In the genomic region with DNA sequence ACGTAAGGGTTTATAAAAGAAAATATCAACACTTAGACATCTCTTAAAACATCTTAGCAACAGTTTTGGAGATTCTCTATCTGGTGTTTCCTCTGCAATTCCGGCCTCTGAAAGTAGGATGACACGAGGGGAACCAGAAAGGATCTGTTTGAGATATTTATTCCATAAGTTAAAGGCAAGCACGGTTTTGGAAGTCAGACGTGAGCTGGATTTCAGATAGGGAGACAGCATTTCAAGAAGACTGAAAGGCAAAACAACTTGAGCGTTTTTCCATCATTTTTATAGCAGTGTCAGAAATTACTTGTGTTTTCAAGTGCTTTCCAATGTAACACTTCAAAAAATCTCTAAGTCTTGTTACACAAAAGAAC, we compare ENCODE assay signal across 8 cellular contexts. TPM values are rescaled to one million over a fixed set of nuclear protein-coding genes. Genes with fewer than 3 reads are reported as not detected.
A peak's percentile ranks its signal among the peaks of the same experiment; 100 is the strongest.
DNase-seq lines count a peak whose midpoint lies in the region; ATAC-seq and TF ChIP-seq lines count a peak whose summit lies in the region.

No MANE protein-coding gene starts in this region.

- POLR2A ChIA-PET in HEK293T (lab: Yijun Ruan, JAX): interaction anchor here (1.1 kb wide), 1 partner anchor 111 kb away, joined by 3 read pairs; no protein-coding TSS in a partner anchor

- H3K4me1 ChIP-seq in lower lobe of right lung: peaks cover 11% of the 10 kb centered on the region

- H3K36me3 ChIP-seq in lower lobe of right lung: no peaks in the 10 kb centered on the region

- CTCF ChIA-PET in HEK293T (lab: Yijun Ruan, JAX): no interaction called here

- no peak for TF ChIP-seq CTCF in AG10803 (conservative IDR thresholded peaks at IDR 0.05; ENCODE audit: low read length)
- no peak for TF ChIP-seq CTCF in HL-60 (IDR thresholded peaks at IDR 0.05; ENCODE audit: insufficient read depth, low read length)
- TF ChIP-seq CTCF in lower lobe of right lung (IDR thresholded peaks at IDR 0.05): no peak

- no peaks in the 10 kb centered on the region for H3K9me3 ChIP-seq in lower lobe of right lung

- H3K27ac ChIP-seq in HL-60 (replicated peaks) (peak overlapping the region; percentile 12; the same call in 1 of the 2 replicates), lower lobe of right lung (peak overlapping the region; percentile 5)

- no peaks in the 10 kb centered on the region for H3K27me3 ChIP-seq in HL-60 (ENCODE audit: insufficient read depth, poor library complexity, severe bottlenecking)
- no peaks in the 10 kb centered on the region for H3K27me3 ChIP-seq in lower lobe of right lung (ENCODE audit: low read depth)

- intact Hi-C loops in lower lobe of right lung (cut with DNase I): loop anchor here (10.0 kb wide), 1 partner anchor 263 kb away; no protein-coding TSS in a partner anchor

- ATAC-seq in lower lobe of right lung (no peak), GM18520 (IDR thresholded peaks at IDR 0.05; ENCODE audit: unreplicated experiment) (no peak)

- H3K4me3 ChIP-seq in AG10803 (ENCODE audit: low read length) (peak overlapping the region; percentile 66), HL-60 (replicated peaks; ENCODE audit: insufficient read depth, low read length) (peak overlapping the region; percentile 66), lower lobe of right lung (peak overlapping the region; percentile 59)

- DNase-seq in AG10803 (ENCODE audit: low read depth) (no peak), HL-60 (ENCODE audit: low read depth in 1 of 2, low spot score in 1 of 2) (no peak), astrocyte of the hippocampus (ENCODE audit: low read depth, low spot score) (peak; percentile 37), lower lobe of right lung (no peak), HEK293T (ENCODE audit: extremely low spot score) (no peak), DMS153 treated with DMSO at 0.1 percent for 48 hours (lab: John Stamatoyannopoulos, UW; ENCODE audit: unreplicated experiment) (no peak)
- no peak for DNase-seq in stimulated activated CD8-positive, alpha-beta memory T cell treated with anti-CD3 and anti-CD28 coated beads, Interleukin-4, amount 100 ng/mL, for 48 hours

TF ChIP-seq in HEK293T, 16 proteins besides CTCF, POLR2A, EP300 and RAD21:
- TF ChIP-seq SP1 (IDR thresholded peaks at IDR 0.05) (no peak), L3MBTL2 (conservative IDR thresholded peaks at IDR 0.05) (no peak), TARDBP (IDR thresholded peaks at IDR 0.05) (no peak), CTBP1 (IDR thresholded peaks at IDR 0.05; ENCODE audit: borderline replicate concordance) (no peak), LEF1 (IDR thresholded peaks at IDR 0.05; ENCODE audit: borderline replicate concordance) (no peak), NFRKB (IDR thresholded peaks at IDR 0.05) (no peak), ZNF384 (IDR thresholded peaks at IDR 0.05) (no peak), FOXK2 (IDR thresholded peaks at IDR 0.05) (no peak), ARNT (IDR thresholded peaks at IDR 0.05) (no peak), FOXM1 (IDR thresholded peaks at IDR 0.05; ENCODE audit: borderline replicate concordance) (no peak), FOXA1 (IDR thresholded peaks at IDR 0.05) (no peak), ELF4 (IDR thresholded peaks at IDR 0.05) (no peak), BHLHE40 (IDR thresholded peaks at IDR 0.05; ENCODE audit: borderline replicate concordance) (no peak), HDGF (IDR thresholded peaks at IDR 0.05; ENCODE audit: borderline replicate concordance) (no peak)
- TF ChIP-seq, protein P1, sequence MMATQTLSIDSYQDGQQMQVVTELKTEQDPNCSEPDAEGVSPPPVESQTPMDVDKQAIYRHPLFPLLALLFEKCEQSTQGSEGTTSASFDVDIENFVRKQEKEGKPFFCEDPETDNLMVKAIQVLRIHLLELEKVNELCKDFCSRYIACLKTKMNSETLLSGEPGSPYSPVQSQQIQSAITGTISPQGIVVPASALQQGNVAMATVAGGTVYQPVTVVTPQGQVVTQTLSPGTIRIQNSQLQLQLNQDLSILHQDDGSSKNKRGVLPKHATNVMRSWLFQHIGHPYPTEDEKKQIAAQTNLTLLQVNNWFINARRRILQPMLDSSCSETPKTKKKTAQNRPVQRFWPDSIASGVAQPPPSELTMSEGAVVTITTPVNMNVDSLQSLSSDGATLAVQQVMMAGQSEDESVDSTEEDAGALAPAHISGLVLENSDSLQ (IDR thresholded peaks at IDR 0.05): no peak

RNA-seq across cellular contexts. Expression of a gene that starts 52.9 kb away (rescaled TPM):
- total RNA-seq in lower lobe of right lung: 79.2 TPM
